Comparison of ENCODE assay signal across 8 cellular contexts in the genomic region with DNA sequence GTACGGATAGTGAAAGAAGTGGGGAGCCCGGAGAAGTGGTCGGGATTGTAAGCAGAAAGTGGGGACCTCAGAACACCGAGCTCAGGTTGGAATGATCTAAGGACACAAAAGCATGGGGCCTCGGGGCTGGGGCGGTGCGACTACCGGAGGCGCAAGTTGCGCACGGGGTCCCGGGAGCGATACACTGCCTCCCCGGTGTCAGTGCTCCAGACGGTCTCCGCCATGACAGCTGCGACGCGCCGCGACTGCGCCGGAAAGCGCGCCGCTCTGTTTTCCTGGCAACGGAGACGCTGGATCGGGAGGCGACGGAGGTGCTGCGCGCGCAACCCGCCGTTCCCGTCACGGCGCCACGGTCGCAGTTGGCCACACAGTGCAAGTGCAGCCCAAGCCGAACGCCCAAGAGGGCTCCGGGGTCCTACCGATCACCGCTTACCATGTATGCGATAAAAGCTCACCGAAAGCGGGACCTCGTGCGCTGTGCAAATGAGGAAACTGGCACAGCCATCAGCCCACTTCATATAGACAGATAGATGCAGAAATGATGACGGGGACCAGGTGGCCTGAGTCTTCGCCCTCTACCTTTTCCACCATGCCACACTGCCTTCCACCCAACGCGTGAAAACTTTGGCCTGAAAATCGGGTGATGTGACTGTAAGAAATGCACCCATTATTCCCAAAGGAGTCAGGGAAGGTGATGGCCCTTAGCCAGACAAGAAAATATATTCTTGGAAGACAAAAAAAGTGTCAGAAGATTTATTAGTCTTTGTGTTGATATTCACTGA. TPM values are rescaled to one million over a fixed set of nuclear protein-coding genes. Genes with fewer than 3 reads are reported as not detected.
DNase-seq lines count a peak whose midpoint lies in the region; ATAC-seq, FAIRE-seq and TF ChIP-seq lines count a peak whose summit lies in the region.

TSS of gene MKS1 (minus strand) at position 249 of the 782 bp plus-strand sequence. CDS start at position 224, 25 bp downstream.

- FAIRE-seq in D721Med (lab: Jason Lieb, UNC) = no peak

- H3K4me1 Mint-ChIP-seq in activated CD8-positive, alpha-beta memory T cell treated with anti-CD3 and anti-CD28 coated beads, Interleukin-2, amount 10 ng/mL, durations not matched to agents 7 days and 5 days = peaks cover 24% of the 10 kb centered on the region
- peaks cover 6% of the 10 kb centered on the region for H3K4me1 Mint-ChIP-seq in endodermal cell

- H3K27ac ChIP-seq in HUES48 (ENCODE audit: low read depth, low read length) (no peak within 1 kb of the TSS), endodermal cell (ENCODE audit: low read depth, low read length) (no peak within 1 kb of the TSS), mesodermal cell (ENCODE audit: low read depth, low read length, severe bottlenecking) (peak within 1 kb of the TSS; percentile 23)

- H3K9me3 ChIP-seq in HUES48 (ENCODE audit: control insufficient read depth, insufficient read depth, low read length) = no peaks in the 10 kb centered on the region
- H3K9me3 ChIP-seq in endodermal cell (ENCODE audit: control insufficient read depth, low read length) = no peaks in the 10 kb centered on the region
- H3K9me3 ChIP-seq in mesodermal cell (ENCODE audit: control insufficient read depth, low read length) = no peaks in the 10 kb centered on the region

- peak; percentile 51 for TF ChIP-seq CTCF in D721Med (IDR thresholded peaks at IDR 0.05; ENCODE audit: insufficient read depth, missing control alignments)
- peak; percentile 78 for TF ChIP-seq CTCF in endodermal cell (conservative IDR thresholded peaks at IDR 0.05)

- H3K9ac ChIP-seq in HUES48 (ENCODE audit: low read depth, low read length) (peak within 1 kb of the TSS; percentile 65), endodermal cell (ENCODE audit: extremely low read depth, low read length, poor library complexity, severe bottlenecking) (peak within 1 kb of the TSS; percentile 73)

- H3K4me3 Mint-ChIP-seq in activated CD8-positive, alpha-beta memory T cell treated with anti-CD3 and anti-CD28 coated beads, Interleukin-2, amount 10 ng/mL, durations not matched to agents 7 days and 5 days = peak within 1 kb of the TSS; percentile 89
- peak within 1 kb of the TSS; percentile 88 for H3K4me3 Mint-ChIP-seq in endodermal cell

- H3K4me3 ChIP-seq in HUES48 (ENCODE audit: low read depth, low read length) (peak within 1 kb of the TSS; percentile 91), endodermal cell (ENCODE audit: low read length) (peak within 1 kb of the TSS; percentile 92), mesodermal cell (ENCODE audit: extremely low read depth, insufficient read depth, low read length, poor library complexity, severe bottlenecking) (peak within 1 kb of the TSS; percentile 62)

- DNase-seq in D721Med (ENCODE audit: insufficient read length, low spot score) (peak; percentile 95), NOMO-1 treated with dmso at 0.1 percent for 144 hours (lab: John Stamatoyannopoulos, UW; ENCODE audit: unreplicated experiment) (peak; percentile 92), endodermal cell (peak; percentile 100)
- peak; percentile 97 for DNase-seq in activated CD8-positive, alpha-beta memory T cell treated with anti-CD3 and anti-CD28 coated beads, Interleukin-2, amount 10 ng/mL, durations not matched to agents 7 days and 5 days
- DNase-seq in stimulated activated CD8-positive, alpha-beta memory T cell treated with anti-CD3 and anti-CD28 coated beads, Interleukin-15, amount 100 ng/mL, for 24 hours (ENCODE audit: low read depth) = peak; percentile 95

- peaks cover 9% of the 10 kb centered on the region for H3K36me3 ChIP-seq in HUES48 (ENCODE audit: control insufficient read depth, insufficient read depth, low read length)
- peaks cover 21% of the 10 kb centered on the region for H3K36me3 ChIP-seq in endodermal cell (ENCODE audit: control insufficient read depth, insufficient read depth, low read length)
- H3K36me3 ChIP-seq in mesodermal cell (ENCODE audit: control insufficient read depth, insufficient read depth, low read length) = peaks cover 4% of the 10 kb centered on the region

- peaks cover 5% of the 10 kb centered on the region for H3K27me3 Mint-ChIP-seq in activated CD8-positive, alpha-beta memory T cell treated with anti-CD3 and anti-CD28 coated beads, Interleukin-2, amount 10 ng/mL, durations not matched to agents 7 days and 5 days
- peaks cover 26% of the 10 kb centered on the region for H3K27me3 Mint-ChIP-seq in endodermal cell (ENCODE audit: insufficient read depth)

- peak within 1 kb of the TSS; percentile 83 for H3K27ac Mint-ChIP-seq in activated CD8-positive, alpha-beta memory T cell treated with anti-CD3 and anti-CD28 coated beads, Interleukin-2, amount 10 ng/mL, durations not matched to agents 7 days and 5 days
- H3K27ac Mint-ChIP-seq in endodermal cell = peak within 1 kb of the TSS; percentile 68

- peak; percentile 94 for ATAC-seq in GM21390 (IDR thresholded peaks at IDR 0.05; ENCODE audit: unreplicated experiment)
- ATAC-seq in activated CD8-positive, alpha-beta memory T cell treated with anti-CD3 and anti-CD28 coated beads, Interleukin-2, amount 10 ng/mL, durations not matched to agents 7 days and 5 days = peak; percentile 99

- CTCF ChIA-PET in activated CD8-positive, alpha-beta memory T cell treated with anti-CD3 and anti-CD28 coated beads, Interleukin-2, amount 10 ng/mL, durations not matched to agents 7 days and 5 days (lab: Charles Lee) = interaction anchor here (1.0 to 3.0 kb wide), 10 partner anchors 9 to 244 kb away, joined by 3 to 17 read pairs (median 4); no protein-coding TSS in a partner anchor

- WGBS in endodermal cell (ENCODE audit: insufficient coverage in 1 of 2, insufficient read length in 1 of 2), 2 experiments = 8 to 17% methylated on average over 15 to 56 of the region's 56 CpGs
- WGBS in mesodermal cell (ENCODE audit: insufficient coverage in 2 of 2), 2 experiments = 4 to 5% methylated on average over 44 to 50 of the region's 56 CpGs

- peaks cover 6% of the 10 kb centered on the region; the same call in 1 of the 2 replicates for H3K4me1 ChIP-seq in HUES48 (ENCODE audit: control insufficient read depth, insufficient read depth, low read length)
- no peaks in the 10 kb centered on the region for H3K4me1 ChIP-seq in endodermal cell (ENCODE audit: control insufficient read depth, insufficient read depth, low read length)
- H3K4me1 ChIP-seq in mesodermal cell (ENCODE audit: control insufficient read depth, insufficient read depth, low read length, poor library complexity, severe bottlenecking) = peaks cover 10% of the 10 kb centered on the region

- H3K36me3 Mint-ChIP-seq in activated CD8-positive, alpha-beta memory T cell treated with anti-CD3 and anti-CD28 coated beads, Interleukin-2, amount 10 ng/mL, durations not matched to agents 7 days and 5 days = no peaks in the 10 kb centered on the region
- H3K36me3 Mint-ChIP-seq in endodermal cell (ENCODE audit: low read depth) = peaks cover 19% of the 10 kb centered on the region

- H3K9me3 Mint-ChIP-seq in activated CD8-positive, alpha-beta memory T cell treated with anti-CD3 and anti-CD28 coated beads, Interleukin-2, amount 10 ng/mL, durations not matched to agents 7 days and 5 days (ENCODE audit: low read depth) = no peaks in the 10 kb centered on the region
- no peaks in the 10 kb centered on the region for H3K9me3 Mint-ChIP-seq in endodermal cell

- peaks cover 9% of the 10 kb centered on the region for H3K27me3 ChIP-seq in HUES48 (ENCODE audit: control insufficient read depth, insufficient read depth, low read length)
- H3K27me3 ChIP-seq in endodermal cell (ENCODE audit: control insufficient read depth, insufficient read depth, low read length, poor library complexity, severe bottlenecking) = no peaks in the 10 kb centered on the region

RNA-seq across cellular contexts. Expression of gene MKS1, which starts in this region (rescaled TPM):
- total RNA-seq in activated CD8-positive, alpha-beta memory T cell treated with anti-CD3 and anti-CD28 coated beads, Interleukin-2, amount 10 ng/mL, durations not matched to agents 7 days and 5 days = 10 to 100 TPM; 17.8 to 18.2 TPM
- total RNA-seq in endodermal cell = 10 to 100 TPM; 31.8 to 32.2 TPM
- polyA plus RNA-seq in endodermal cell (2013, experiment 1 of 2) = 36.8 TPM
- 30.9 TPM for polyA plus RNA-seq in endodermal cell (2013, experiment 2 of 2)
- polyA plus RNA-seq in mesodermal cell (2013, experiment 1 of 2) = 22.7 TPM
- 20.5 TPM for polyA plus RNA-seq in mesodermal cell (2013, experiment 2 of 2)
